In the genomic region with DNA sequence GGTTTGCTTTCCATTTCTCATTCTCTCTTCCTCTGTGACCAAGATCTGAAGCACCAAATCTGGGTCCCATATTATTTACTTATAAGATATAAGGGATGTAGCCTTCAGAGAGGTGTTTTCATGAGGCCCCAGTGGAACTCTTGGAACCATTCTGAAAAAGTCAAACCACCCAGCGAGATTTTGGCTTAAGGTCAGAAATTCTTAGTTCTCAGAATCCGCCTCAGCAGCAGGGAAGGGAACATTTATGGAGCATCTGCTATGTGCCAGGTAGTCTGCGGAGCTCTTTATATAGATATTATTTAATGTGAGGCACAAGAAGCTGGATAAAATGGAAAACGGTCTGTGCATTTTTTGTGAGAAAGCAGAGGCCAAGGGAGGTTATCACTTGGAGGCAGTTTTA, we compare ENCODE assay signal across 27 cellular contexts.
"Had no signal": no experiment of that assay in that cellular context is flagged by ENCODE, and none has a peak within 500 bp of the region (broad histone marks: within the 10 kb centered on the region; RNA-seq: fewer than 3 reads in every experiment).

No MANE protein-coding gene starts in this region.

- H3K36me3 Mint-ChIP-seq: activated naive CD4-positive, alpha-beta T cell treated with anti-CD3 and anti-CD28 coated beads, Interleukin-2, amount 50 U/mL, for 72 hours; stimulated activated effector memory CD8-positive, alpha-beta T cell treated with anti-CD3 and anti-CD28 coated beads, Interleukin-12 subunit alpha, Interleukin-12 subunit beta, amount 100 ng/mL, for 72 hours had no signal

- ATAC-seq: activated naive CD4-positive, alpha-beta T cell treated with anti-CD3 and anti-CD28 coated beads, Interleukin-2, amount 50 U/mL, for 72 hours; activated T-cell treated with anti-CD3 and anti-CD28 coated beads, Interleukin-2, amount 50 U/mL, for 72 hours; body of pancreas; left lung; mucosa of descending colon; sciatic nerve; stimulated activated effector memory CD8-positive, alpha-beta T cell treated with anti-CD3 and anti-CD28 coated beads, Interleukin-12 subunit alpha, Interleukin-12 subunit beta, amount 100 ng/mL, for 72 hours had no signal

- H3K9me3 ChIP-seq: body of pancreas, left lung, mucosa of descending colon, neutrophil, thyroid gland had no signal

- H3K4me3 ChIP-seq: body of pancreas, cardiac muscle cell, left lung, mucosa of descending colon, thyroid gland had no signal

- H3K36me3 ChIP-seq: cardiac muscle cell, left lung, neutrophil, thyroid gland had no signal

- H3K27ac Mint-ChIP-seq: activated naive CD4-positive, alpha-beta T cell treated with anti-CD3 and anti-CD28 coated beads, Interleukin-2, amount 50 U/mL, for 72 hours; activated T-cell treated with anti-CD3 and anti-CD28 coated beads, Interleukin-2, amount 50 U/mL, for 72 hours; naive B cell; nephron progenitor cell; progenitor cell of endocrine pancreas; stimulated activated effector memory CD8-positive, alpha-beta T cell treated with anti-CD3 and anti-CD28 coated beads, Interleukin-12 subunit alpha, Interleukin-12 subunit beta, amount 100 ng/mL, for 72 hours; stimulated activated naive CD8-positive, alpha-beta T cell treated with anti-CD3 and anti-CD28 coated beads, Interleukin-15, Interleukin-2, amounts not matched to agents 100 ng/mL and 50 ng/mL, for 24 hours; T-helper 1 cell treated with Interleukin-12 subunit alpha and Interleukin-12 subunit beta and Interleukin-4 antibody, amounts not matched to agents 30 μg/mL and 1 μg/mL, for 36 hours had no signal

- H3K4me3 Mint-ChIP-seq: activated T-cell treated with anti-CD3 and anti-CD28 coated beads, Interleukin-2, amount 50 U/mL, for 72 hours; naive B cell; nephron progenitor cell; stimulated activated effector memory CD8-positive, alpha-beta T cell treated with anti-CD3 and anti-CD28 coated beads, Interleukin-12 subunit alpha, Interleukin-12 subunit beta, amount 100 ng/mL, for 72 hours; stimulated activated naive CD8-positive, alpha-beta T cell treated with anti-CD3 and anti-CD28 coated beads, Interleukin-15, Interleukin-2, amounts not matched to agents 100 ng/mL and 50 ng/mL, for 24 hours; T-helper 1 cell treated with Interleukin-12 subunit alpha and Interleukin-12 subunit beta and Interleukin-4 antibody, amounts not matched to agents 30 μg/mL and 1 μg/mL, for 36 hours had no signal

- DNase-seq: activated CD4-positive, alpha-beta T cell treated with anti-CD3 and anti-CD28 coated beads for 4 hours; activated CD4-positive, alpha-beta T cell treated with anti-CD3 and anti-CD28 coated beads, Interleukin-2, amount 50 U/mL, for 4 hours; activated naive CD4-positive, alpha-beta T cell; activated T-cell treated with anti-CD3 and anti-CD28 coated beads for 4 hours; activated T-cell treated with anti-CD3 and anti-CD28 coated beads, Interleukin-2, amount 50 U/mL, for 72 hours; body of pancreas; effector CD8-positive, alpha-beta T cell; kidney glomerular epithelial cell; left lung; mucosa of descending colon; naive B cell; nephron progenitor cell; retina; small intestine; stimulated activated CD4-positive, alpha-beta T cell treated with anti-CD3 and anti-CD28 coated beads, Interleukin-4, amount 100 ng/mL, for 24 hours; SW 1271; T-helper 9 cell; thyroid gland had no signal

- H3K9me3 Mint-ChIP-seq: activated naive CD4-positive, alpha-beta T cell treated with anti-CD3 and anti-CD28 coated beads, Interleukin-2, amount 50 U/mL, for 72 hours; activated T-cell treated with anti-CD3 and anti-CD28 coated beads, Interleukin-2, amount 50 U/mL, for 72 hours; naive B cell; nephron progenitor cell; stimulated activated effector memory CD8-positive, alpha-beta T cell treated with anti-CD3 and anti-CD28 coated beads, Interleukin-12 subunit alpha, Interleukin-12 subunit beta, amount 100 ng/mL, for 72 hours; stimulated activated naive CD8-positive, alpha-beta T cell treated with anti-CD3 and anti-CD28 coated beads, Interleukin-15, Interleukin-2, amounts not matched to agents 100 ng/mL and 50 ng/mL, for 24 hours; T-helper 1 cell treated with Interleukin-12 subunit alpha and Interleukin-12 subunit beta and Interleukin-4 antibody, amounts not matched to agents 30 μg/mL and 1 μg/mL, for 36 hours had no signal

- H3K27me3 ChIP-seq: thyroid gland had no signal

- H3K27ac ChIP-seq: body of pancreas, cardiac muscle cell, left lung, neutrophil, VCaP had no signal
